Comparison of ENCODE assay signal across 13 cellular contexts in the genomic region with DNA sequence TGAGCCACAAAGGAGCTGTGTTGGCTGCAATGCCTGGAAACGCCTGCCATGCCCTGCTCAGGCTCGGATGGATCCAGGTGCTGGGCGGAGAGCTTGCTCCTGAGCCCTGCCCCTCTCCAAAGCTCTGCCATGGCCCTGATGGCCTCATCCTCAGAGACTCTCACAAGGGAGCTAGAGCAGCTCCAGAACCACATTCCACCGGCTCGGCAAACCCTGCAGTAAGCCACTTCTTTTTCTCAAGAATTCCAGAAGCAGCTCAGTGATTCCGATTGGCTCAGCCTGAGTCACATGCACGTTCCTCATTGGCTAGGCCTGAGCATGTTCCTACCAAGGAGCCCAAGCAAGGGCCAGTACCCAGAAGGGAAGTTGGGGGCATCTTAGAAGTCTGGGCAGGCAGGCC.
"Had no signal": no experiment of that assay in that cellular context is flagged by ENCODE, and none has a peak within 500 bp of the region (broad histone marks: within the 10 kb centered on the region; RNA-seq: fewer than 3 reads in every experiment).

No MANE protein-coding gene starts in this region.

- ATAC-seq: activated naive CD4-positive, alpha-beta T cell treated with anti-CD3 and anti-CD28 coated beads, Interleukin-2, amount 50 U/mL, for 72 hours; natural killer cell; sciatic nerve; T-helper 17 cell had no signal

- H3K36me3 ChIP-seq: prostate gland had no signal

- DNase-seq: activated CD4-positive, alpha-beta T cell treated with anti-CD3 and anti-CD28 coated beads, Interleukin-2, amount 10 ng/mL, durations not matched to agents 7 days and 5 days; activated CD4-positive, CD25-positive, alpha-beta regulatory T cell; activated T-cell treated with anti-CD3 and anti-CD28 coated beads for 4 hours; amygdala; natural killer cell; nucleus accumbens; stimulated activated CD4-positive, alpha-beta T cell treated with anti-CD3 and anti-CD28 coated beads, Interleukin-2, amount 100 ng/mL, for 24 hours; stimulated activated naive CD4-positive, alpha-beta T cell; T-helper 17 cell had no signal

- H3K9me3 ChIP-seq: prostate gland had no signal

- H3K4me1 ChIP-seq: prostate gland had no signal

- H3K27ac ChIP-seq: prostate gland had no signal

- H3K4me3 ChIP-seq: prostate gland had no signal

- FAIRE-seq: urothelium cell line had no signal
